Comparison of ENCODE assay signal across 8 cellular contexts in the genomic region with DNA sequence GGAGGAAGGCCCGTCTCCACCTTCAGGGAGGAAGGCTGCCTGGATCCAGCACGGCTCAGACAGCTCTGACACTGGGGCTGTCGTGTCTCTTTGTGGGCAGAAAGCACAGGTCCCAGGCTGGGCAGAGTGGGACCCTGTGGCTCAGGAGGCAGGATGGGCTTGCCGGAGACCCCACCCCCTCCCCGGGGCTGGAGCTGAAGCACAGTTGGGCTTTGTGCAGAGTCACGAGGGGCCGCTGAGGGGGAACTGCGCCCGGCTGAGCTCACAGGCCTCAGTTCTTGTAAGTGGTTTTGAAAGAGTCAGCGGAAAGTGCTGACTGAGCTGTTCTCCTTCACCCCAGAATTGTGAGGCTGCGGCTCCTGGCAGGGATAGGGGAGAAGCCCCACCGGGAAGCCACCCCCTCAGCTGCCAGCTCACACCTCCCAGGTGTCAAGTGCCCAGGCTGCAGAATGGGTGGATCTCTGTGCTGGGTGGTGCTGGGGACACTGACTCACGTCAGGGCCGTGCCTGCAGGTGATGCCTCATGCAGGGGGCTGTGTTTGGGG. TPM values are rescaled to one million over a fixed set of nuclear protein-coding genes. Genes with fewer than 3 reads are reported as not detected.
A peak's percentile ranks its signal among the peaks of the same experiment; 100 is the strongest.
DNase-seq lines count a peak whose midpoint lies in the region; TF ChIP-seq lines count a peak whose summit lies in the region.

No MANE protein-coding gene starts in this region.

- H2BK120ac ChIP-seq in H9 (ENCODE audit: low read depth, low read length, poor library complexity, severe bottlenecking) = no peak overlapping the region

- H2BK20ac ChIP-seq in H9 (ENCODE audit: low read depth, low read length, poor library complexity, severe bottlenecking) = no peak overlapping the region

- H3K4me3 ChIP-seq in ovary = no peak overlapping the region

- no peak overlapping the region for H4K5ac ChIP-seq in H9 (ENCODE audit: insufficient read length, low read depth, low read length)

- no peaks in the 10 kb centered on the region for H3K36me3 Mint-ChIP-seq in H9 (ENCODE audit: insufficient read depth in 1 of 3, low read depth in 3 of 3)
- H3K36me3 Mint-ChIP-seq in activated CD4-positive, alpha-beta T cell treated with anti-CD3 and anti-CD28 coated beads, Interleukin-2, amount 10 ng/mL, durations not matched to agents 24 days and 14 days (ENCODE audit: low read depth) = peaks cover 7% of the 10 kb centered on the region
- no peaks in the 10 kb centered on the region for H3K36me3 Mint-ChIP-seq in immature natural killer cell

- H3K27ac Mint-ChIP-seq in H9 = peak overlapping the region in 2 of 3 experiments; percentile 31 to 77; a peak in 3 of 7 replicates
- peak overlapping the region; percentile 91 for H3K27ac Mint-ChIP-seq in activated CD4-positive, alpha-beta T cell treated with anti-CD3 and anti-CD28 coated beads, Interleukin-2, amount 10 ng/mL, durations not matched to agents 24 days and 14 days
- peak overlapping the region in 1 of 6 donors; percentile 32 for H3K27ac Mint-ChIP-seq in immature natural killer cell

- no peaks in the 10 kb centered on the region for H3K9me3 Mint-ChIP-seq in H9
- no peaks in the 10 kb centered on the region for H3K9me3 Mint-ChIP-seq in activated CD4-positive, alpha-beta T cell treated with anti-CD3 and anti-CD28 coated beads, Interleukin-2, amount 10 ng/mL, durations not matched to agents 24 days and 14 days
- no peaks in the 10 kb centered on the region for H3K9me3 Mint-ChIP-seq in immature natural killer cell

- H3K79me2 ChIP-seq in H9 (ENCODE audit: insufficient read depth, low read length) = no peaks in the 10 kb centered on the region

- H3K9ac ChIP-seq in H9 (ENCODE audit: extremely low read depth, insufficient read length, low read length) = no peak overlapping the region

- peak overlapping the region; percentile 33; the same call in 1 of the 2 replicates for H3K14ac ChIP-seq in H9 (ENCODE audit: insufficient read depth, low read length)

- no peak for TF ChIP-seq EP300 in ovary (IDR thresholded peaks at IDR 0.05)

- no peak overlapping the region for H3T11ph ChIP-seq in H9 (ENCODE audit: low read length)

- no CpG with 5 or more reads among the region's 14 CpGs for WGBS in H9 (ENCODE audit: extremely low coverage, insufficient read length, low lambda C conversion rate)
- 47 to 53% (median 51%) methylated on average over 14 of the region's 14 CpGs for WGBS in ovary, 3 donors

- no peak overlapping the region for H2AFZ ChIP-seq in H9 (ENCODE audit: low read length)

- intact Hi-C loops in activated CD4-positive, alpha-beta T cell treated with anti-CD3 and anti-CD28 coated beads, Interleukin-2, amount 10 ng/mL, durations not matched to agents 24 days and 14 days (cut with micrococcal nuclease) = no loop called here
- intact Hi-C loops in ovary (cut with DNase I) = no loop called here

- H3K27me3 Mint-ChIP-seq in H9 (ENCODE audit: low read depth) (no peaks in the 10 kb centered on the region), immature natural killer cell (ENCODE audit: low read depth in 3 of 3) (peaks cover 0 to 4% (median 3%) of the 10 kb centered on the region in 3 donors)
- no peaks in the 10 kb centered on the region for H3K27me3 Mint-ChIP-seq in activated CD4-positive, alpha-beta T cell treated with anti-CD3 and anti-CD28 coated beads, Interleukin-2, amount 10 ng/mL, durations not matched to agents 24 days and 14 days

- H3K18ac ChIP-seq in H9 (ENCODE audit: insufficient read length, low read depth, low read length) = no peak overlapping the region

- H3K23me2 ChIP-seq in H9 (ENCODE audit: insufficient read length, low read depth, low read length, poor library complexity, severe bottlenecking) = no peaks in the 10 kb centered on the region

- no peak overlapping the region for H2BK12ac ChIP-seq in H9 (ENCODE audit: insufficient read length, low read depth, low read length)

- TF ChIP-seq CTCF in H9 (conservative IDR thresholded peaks at IDR 0.05) (no peak), ovary (IDR thresholded peaks at IDR 0.05) (no peak)

- H3K27ac ChIP-seq in H9 (ENCODE audit: insufficient read length, low read depth, low read length) = no peak overlapping the region
- H3K27ac ChIP-seq in ovary = peak overlapping the region in 1 of 2 donors; percentile 19

- no peak overlapping the region for H3K56ac ChIP-seq in H9 (ENCODE audit: insufficient read length, low read depth, low read length)

- H3K4me2 ChIP-seq in H9 (ENCODE audit: insufficient read depth, insufficient read length, low read length) = no peak overlapping the region

- no peak for TF ChIP-seq POLR2A in ovary (IDR thresholded peaks at IDR 0.05)

- H4K91ac ChIP-seq in H9 (ENCODE audit: insufficient read length, low read depth, low read length) = no peak overlapping the region

- no peak for DNase-seq in H9
- DNase-seq in activated CD4-positive, alpha-beta T cell treated with anti-CD3 and anti-CD28 coated beads, Interleukin-2, amount 10 ng/mL, durations not matched to agents 24 days and 14 days = peak; percentile 76
- peak; percentile 58 for DNase-seq in fibroblast of peridontal ligament (ENCODE audit: extremely low read depth)
- peak in 4 of 5 donors; percentile 47 to 70 (median 59) for DNase-seq in ovary
- no peak for DNase-seq in immature natural killer cell
- DNase-seq in T1000 (lab: John Stamatoyannopoulos, UW) = no peak
- DNase-seq in NCI-H1694 treated with DMSO at 0.1 percent for 48 hours (lab: John Stamatoyannopoulos, UW) = no peak
- no peak for DNase-seq in AML-193 (lab: John Stamatoyannopoulos, UW)

- H2BK5ac ChIP-seq in H9 (ENCODE audit: insufficient read length, low read length) = no peak overlapping the region

- H3K4me1 Mint-ChIP-seq in H9 (peaks cover 32 to 49% of the 10 kb centered on the region in 2 experiments), immature natural killer cell (peaks cover 8 to 13% of the 10 kb centered on the region in 2 donors)
- peaks cover 56% of the 10 kb centered on the region for H3K4me1 Mint-ChIP-seq in activated CD4-positive, alpha-beta T cell treated with anti-CD3 and anti-CD28 coated beads, Interleukin-2, amount 10 ng/mL, durations not matched to agents 24 days and 14 days

- no peaks in the 10 kb centered on the region for H3K36me3 ChIP-seq in ovary

- H3K9me3 ChIP-seq in H9 (ENCODE audit: control insufficient read depth, low read depth, low read length) = no peaks in the 10 kb centered on the region
- H3K9me3 ChIP-seq in ovary = no peaks in the 10 kb centered on the region

- no peak overlapping the region for H4K8ac ChIP-seq in H9 (replicated peaks; ENCODE audit: insufficient read length, low read depth, low read length)

- H3K27me3 ChIP-seq in H9 (ENCODE audit: insufficient read depth, low read length) (no peaks in the 10 kb centered on the region), ovary (no peaks in the 10 kb centered on the region)

- H3K79me1 ChIP-seq in H9 (ENCODE audit: insufficient read depth, low read depth, low read length, poor library complexity, severe bottlenecking) = no peaks in the 10 kb centered on the region

- H3K4me1 ChIP-seq in H9 (ENCODE audit: insufficient read depth, low read length) = no peaks in the 10 kb centered on the region; the same call in 1 of the 2 replicates
- peaks cover 5% of the 10 kb centered on the region for H3K4me1 ChIP-seq in ovary (ENCODE audit: insufficient read depth)

- H4K20me1 ChIP-seq in H9 (ENCODE audit: control insufficient read depth, insufficient read depth, insufficient read length) = no peaks in the 10 kb centered on the region

- no peak overlapping the region for H2AK5ac ChIP-seq in H9 (ENCODE audit: insufficient read length, low read length)

- H3K4ac ChIP-seq in H9 (ENCODE audit: low read depth, low read length) = no peak overlapping the region

- H2BK15ac ChIP-seq in H9 (ENCODE audit: low read depth, low read length) = no peak overlapping the region

- no peak overlapping the region for H3K23ac ChIP-seq in H9 (ENCODE audit: insufficient read length, low read depth, low read length)

- no peak overlapping the region; a peak in 1 of 5 replicates for H3K4me3 Mint-ChIP-seq in H9
- peak overlapping the region; percentile 69 for H3K4me3 Mint-ChIP-seq in activated CD4-positive, alpha-beta T cell treated with anti-CD3 and anti-CD28 coated beads, Interleukin-2, amount 10 ng/mL, durations not matched to agents 24 days and 14 days
- H3K4me3 Mint-ChIP-seq in immature natural killer cell = no peak overlapping the region

RNA-seq across cellular contexts. Expression of gene SMOX, which starts 12.2 kb away (rescaled TPM):
- total RNA-seq in H9 (2021) (7.4 and 10.3 TPM in 2 replicates), ovary (10 to 100 TPM in 6 of 7 donors, 1 to 10 TPM in 1; 9.8 to 31.8 (median 15.7) TPM)
- total RNA-seq in activated CD4-positive, alpha-beta T cell treated with anti-CD3 and anti-CD28 coated beads, Interleukin-2, amount 10 ng/mL, durations not matched to agents 24 days and 14 days = 25.4 and 26.6 TPM in 2 replicates
- polyA plus RNA-seq in ovary (10 to 100 TPM in 1 of 2 donors, 1 to 10 TPM in 1; 4.9 to 14.6 TPM), immature natural killer cell (1 to 10 TPM in 2 of 3 donors, not detected in 1; 1.5 to 2.7 TPM)

Comparison
In these comparisons a context has a peak if more than half of its experiments do, and no peak if none do; other contexts are left out.
1. DNase-seq: peak in activated CD4-positive, alpha-beta T cell treated with anti-CD3 and anti-CD28 coated beads, Interleukin-2, amount 10 ng/mL, durations not matched to agents 24 days and 14 days (single experiment), fibroblast of peridontal ligament (single experiment) and ovary (4 of 5); none in H9 (single experiment), immature natural killer cell (0 of 3), T1000 (single experiment), NCI-H1694 treated with DMSO at 0.1 percent for 48 hours (single experiment) and AML-193 (0 of 2).